8 cellular contexts compared by ENCODE assay signal in genomic region chr2:95402370-95403203, GRCh38. TPM values are rescaled to one million over a fixed set of nuclear protein-coding genes. Genes with fewer than 3 reads are reported as not detected.
DNase-seq lines count a peak whose midpoint lies in the region; ATAC-seq and TF ChIP-seq lines count a peak whose summit lies in the region.

Gene FAHD2A, plus strand, starts transcription at chr2:95402708. Its CDS starts 2,851 bp downstream, at chr2:95405559.

- peak within 1 kb of the TSS; percentile 95 for H3K4me3 ChIP-seq in Jurkat, Clone E6-1 (ENCODE audit: low read length)
- H3K4me3 ChIP-seq in PC-3 (ENCODE audit: low read length) (peak within 1 kb of the TSS; percentile 100), mucosa of descending colon (peak within 1 kb of the TSS; percentile 30)

- H2AFZ ChIP-seq in PC-3 (ENCODE audit: low read length), result peak within 1 kb of the TSS; percentile 86

- no peaks in the 10 kb centered on the region for H3K9me2 ChIP-seq in PC-3 (replicated peaks; ENCODE audit: low read length)

- peak within 1 kb of the TSS; percentile 95 for H3K9ac ChIP-seq in PC-3 (ENCODE audit: low read length)

- peaks cover 32% of the 10 kb centered on the region for H3K79me2 ChIP-seq in PC-3 (ENCODE audit: low read length)

- H3K27ac ChIP-seq in PC-3 (ENCODE audit: low read length), result peak within 1 kb of the TSS; percentile 34; the same call in 1 of the 2 replicates
- H3K27ac ChIP-seq in epithelial cell of prostate, result peak within 1 kb of the TSS; percentile 41

- no TSS peak for BruUV-seq in PC-3 (replicated peaks; lab: Mats Ljungman, UMichigan)

- peak; percentile 83 for DNase-seq in DMS153 treated with DMSO at 0.1 percent for 48 hours (lab: John Stamatoyannopoulos, UW; ENCODE audit: unreplicated experiment)
- DNase-seq in Jurkat, Clone E6-1 (ENCODE audit: low read depth, low spot score), result peak; percentile 77
- DNase-seq in PC-3, result peak; percentile 93
- peak; percentile 93 for DNase-seq in activated T-cell treated with anti-CD3 and anti-CD28 coated beads for 48 hours (ENCODE audit: low read depth)
- DNase-seq in epithelial cell of prostate (ENCODE audit: low read depth, low spot score), result peak; percentile 18
- peak; percentile 98 to 99 (median 98) for DNase-seq in mucosa of descending colon
- peak; percentile 94 for DNase-seq in stimulated activated CD8-positive, alpha-beta memory T cell treated with anti-CD3 and anti-CD28 coated beads, Interleukin-4, amount 100 ng/mL, for 24 hours (ENCODE audit: low read depth)

- H3K36me3 ChIP-seq in PC-3 (ENCODE audit: low read depth, low read length), result peaks cover 3% of the 10 kb centered on the region; the same call in 1 of the 2 replicates
- H3K36me3 ChIP-seq in mucosa of descending colon (ENCODE audit: low read depth), result no peaks in the 10 kb centered on the region

- TF ChIP-seq CTCF in PC-3 (conservative IDR thresholded peaks at IDR 0.05; ENCODE audit: low read depth, low read length) (no peak), mucosa of descending colon (IDR thresholded peaks at IDR 0.05) (no peak)

- no peaks in the 10 kb centered on the region for H4K20me1 ChIP-seq in PC-3 (ENCODE audit: low read length)

- H3K9me3 ChIP-seq in PC-3 (ENCODE audit: low read length) (no peaks in the 10 kb centered on the region), mucosa of descending colon (no peaks in the 10 kb centered on the region)

- CTCF ChIA-PET in PC-3 (lab: Charles Lee), result no interaction called here

- peak; percentile 94 for ATAC-seq in GM21717 (IDR thresholded peaks at IDR 0.05; ENCODE audit: unreplicated experiment)
- ATAC-seq in PC-3, result peak; percentile 86
- peak; percentile 98 for ATAC-seq in mucosa of descending colon

- H3F3A ChIP-seq in PC-3 (ENCODE audit: low read length, unreplicated experiment), result no peaks in the 10 kb centered on the region

- H3K4me2 ChIP-seq in PC-3 (ENCODE audit: low read length), result peak within 1 kb of the TSS; percentile 86

- H3K4me1 ChIP-seq in PC-3 (ENCODE audit: insufficient read depth, low read length) (peaks cover 6% of the 10 kb centered on the region; the same call in 1 of the 2 replicates), mucosa of descending colon (ENCODE audit: low read depth) (peaks cover 14% of the 10 kb centered on the region)

- POLR2A ChIA-PET in PC-3 (lab: Charles Lee; ENCODE audit: unreplicated experiment), result interaction anchor here (0.6 to 1.4 kb wide), 2 partner anchors 57 to 171 kb away, joined by 3 read pairs; no protein-coding TSS in a partner anchor

- intact Hi-C loops in PC-3 (cut with micrococcal nuclease) (loop anchor here (5.0 kb wide), 2 partner anchors 55 to 80 kb away; no protein-coding TSS in a partner anchor), mucosa of descending colon (cut with DNase I, micrococcal nuclease) (no loop called here)

- no peaks in the 10 kb centered on the region for H3K27me3 ChIP-seq in PC-3 (ENCODE audit: low read length)

RNA-seq across cellular contexts. Expression of gene FAHD2A, which starts in this region (rescaled TPM):
- polyA plus RNA-seq in Jurkat, Clone E6-1 (2012; ENCODE audit: insufficient read depth, insufficient read length), result 50.6 TPM
- 10.8 and 20.5 TPM in 2 replicates for total RNA-seq in PC-3 (2014; rRNA removed)
- 10 to 100 TPM; 30.3 to 37.6 (median 34.3) TPM for total RNA-seq in mucosa of descending colon

Comparison
In these comparisons a context has a peak if more than half of its experiments do, and no peak if none do; other contexts are left out.
1. Peak in every context shown above with its lines: DNase-seq, ATAC-seq, H3K4me3 ChIP-seq and H3K27ac ChIP-seq.
2. DNase-seq: peak in every context shown above with its lines; median percentile 98 in mucosa of descending colon; 94 in stimulated activated CD8-positive, alpha-beta memory T cell treated with anti-CD3 and anti-CD28 coated beads, Interleukin-4, amount 100 ng/mL, for 24 hours; 93 in PC-3; 93 in activated T-cell treated with anti-CD3 and anti-CD28 coated beads for 48 hours; 83 in DMS153 treated with DMSO at 0.1 percent for 48 hours; 77 in Jurkat, Clone E6-1; 18 in epithelial cell of prostate.
3. H3K4me3 ChIP-seq: peak in every context shown above with its lines; median percentile 100 in PC-3; 95 in Jurkat, Clone E6-1; 30 in mucosa of descending colon.